Comparison of ENCODE assay signal across 15 cellular contexts in genomic region chrX:144916785-144917184, GRCh38.
DNase-seq lines count a peak whose midpoint lies in the region; ATAC-seq, FAIRE-seq and TF ChIP-seq lines count a peak whose summit lies in the region.
"Had no signal": no experiment of that assay in that cellular context is flagged by ENCODE, and none has a peak within 500 bp of the region (broad histone marks: within the 10 kb centered on the region; RNA-seq: fewer than 3 reads in every experiment).

No MANE protein-coding gene starts in this region.

- H3K27ac ChIP-seq in GM23338 (ENCODE audit: low read depth), result no peak overlapping the region
- no peak overlapping the region for H3K27ac ChIP-seq in astrocyte (ENCODE audit: low read depth, low read length)
- no peak overlapping the region for H3K27ac ChIP-seq in neural progenitor cell
- H3K27ac ChIP-seq in PC-9, result no peak overlapping the region
- H3K27ac ChIP-seq in esophagus squamous epithelium, result no peak overlapping the region
- H3K27ac ChIP-seq: HL-60 had no signal

- H4K20me1 ChIP-seq in GM23338 (replicated peaks; ENCODE audit: insufficient read depth) (no peaks in the 10 kb centered on the region), astrocyte (ENCODE audit: insufficient read depth, low read length) (no peaks in the 10 kb centered on the region), neural progenitor cell (ENCODE audit: low read depth) (no peaks in the 10 kb centered on the region), PC-9 (ENCODE audit: insufficient read depth) (no peaks in the 10 kb centered on the region)

- H2AFZ ChIP-seq in GM23338 (no peak overlapping the region), astrocyte (ENCODE audit: low read depth, low read length) (no peak overlapping the region), neural progenitor cell (replicated peaks) (no peak overlapping the region), PC-9 (no peak overlapping the region)

- 12 to 19% methylated on average over 2 of the region's 2 CpGs for WGBS in esophagus squamous epithelium, 2 donors

- TF ChIP-seq CTCF in GM23338 (conservative IDR thresholded peaks at IDR 0.05; ENCODE audit: low read depth in 2 of 2) (no peak), astrocyte (IDR thresholded peaks at IDR 0.05; ENCODE audit: insufficient read depth, low read depth, low read length) (no peak), neural progenitor cell (IDR thresholded peaks at IDR 0.05) (no peak), PC-9 (conservative IDR thresholded peaks at IDR 0.05) (no peak), esophagus squamous epithelium (IDR thresholded peaks at IDR 0.05) (no peak)

- no peak overlapping the region for H3K4me3 ChIP-seq in GM23338
- no peak overlapping the region for H3K4me3 ChIP-seq in astrocyte (ENCODE audit: insufficient read depth, low read depth, low read length)
- H3K4me3 ChIP-seq in neural progenitor cell, result no peak overlapping the region
- H3K4me3 ChIP-seq in PC-9, result no peak overlapping the region
- H3K4me3 ChIP-seq in esophagus squamous epithelium, result no peak overlapping the region

- no peaks in the 10 kb centered on the region for H3K27me3 ChIP-seq in GM23338 (ENCODE audit: insufficient read depth)
- H3K27me3 ChIP-seq in astrocyte (ENCODE audit: insufficient read depth, low read length), result no peaks in the 10 kb centered on the region
- no peaks in the 10 kb centered on the region for H3K27me3 ChIP-seq in neural progenitor cell
- H3K27me3 ChIP-seq in PC-9 (ENCODE audit: insufficient read depth, low read depth), result no peaks in the 10 kb centered on the region
- no peaks in the 10 kb centered on the region for H3K27me3 ChIP-seq in esophagus squamous epithelium

- H3K4me2 ChIP-seq in GM23338 (no peak overlapping the region), astrocyte (ENCODE audit: low read length) (no peak overlapping the region), neural progenitor cell (no peak overlapping the region), PC-9 (no peak overlapping the region)

- no peaks in the 10 kb centered on the region for H3K79me2 ChIP-seq in GM23338 (replicated peaks; ENCODE audit: insufficient read depth)
- H3K79me2 ChIP-seq in astrocyte (ENCODE audit: insufficient read depth, low read length), result no peaks in the 10 kb centered on the region
- no peaks in the 10 kb centered on the region for H3K79me2 ChIP-seq in neural progenitor cell (ENCODE audit: low read depth)
- H3K79me2 ChIP-seq in PC-9 (ENCODE audit: low read depth), result no peaks in the 10 kb centered on the region

- H3K4me1 ChIP-seq in GM23338 (ENCODE audit: insufficient read depth) (no peaks in the 10 kb centered on the region), astrocyte (ENCODE audit: insufficient read depth, low read length) (no peaks in the 10 kb centered on the region), neural progenitor cell (no peaks in the 10 kb centered on the region), PC-9 (replicated peaks; ENCODE audit: insufficient read depth) (no peaks in the 10 kb centered on the region), esophagus squamous epithelium (no peaks in the 10 kb centered on the region)

- peak; percentile 88 for FAIRE-seq in astrocyte (lab: Jason Lieb, UNC)
- FAIRE-seq: GM12891, GM19239, H1 had no signal

- TF ChIP-seq POLR2A in esophagus squamous epithelium (IDR thresholded peaks at IDR 0.05), result no peak

- H3K9ac ChIP-seq in astrocyte (ENCODE audit: low read length), result no peak overlapping the region
- H3K9ac ChIP-seq in neural progenitor cell, result no peak overlapping the region

- BruUV-seq in PC-9 (replicated peaks; lab: Mats Ljungman, UMichigan), result no TSS peak

- CTCF ChIA-PET in PC-9 (lab: Charles Lee), result no interaction called here

- H3K27me3 Mint-ChIP-seq in GM23338 (ENCODE audit: insufficient read depth, low read depth, poor library complexity) (no peaks in the 10 kb centered on the region), astrocyte (ENCODE audit: low read depth, unreplicated experiment) (no peaks in the 10 kb centered on the region), neural progenitor cell (ENCODE audit: insufficient read depth, low read depth) (peaks cover 5% of the 10 kb centered on the region)

- no peak overlapping the region for H3K27ac Mint-ChIP-seq in GM23338
- no peak overlapping the region for H3K27ac Mint-ChIP-seq in astrocyte (ENCODE audit: unreplicated experiment)
- H3K27ac Mint-ChIP-seq in neural progenitor cell, result no peak overlapping the region
- H3K27ac Mint-ChIP-seq: CD14-positive monocyte had no signal

- DNase-seq in GM23338 (ENCODE audit: low spot score), result peak; percentile 1
- DNase-seq in M059J (ENCODE audit: low read depth), result peak; percentile 1
- no peak for DNase-seq in astrocyte (ENCODE audit: low read depth)
- DNase-seq in neural progenitor cell (ENCODE audit: low spot score), result peak; percentile 2
- no peak for DNase-seq in PC-9
- no peak for DNase-seq in T-helper 2 cell
- no peak for DNase-seq in esophagus squamous epithelium (lab: John Stamatoyannopoulos, UW)
- DNase-seq: DMS79, HCEC 1CT had no signal

- H3F3A ChIP-seq in GM23338 (replicated peaks; ENCODE audit: low read depth) (no peaks in the 10 kb centered on the region), neural progenitor cell (ENCODE audit: low read depth) (no peaks in the 10 kb centered on the region), PC-9 (ENCODE audit: insufficient read depth, low read depth) (no peaks in the 10 kb centered on the region)

- peaks cover 71% of the 10 kb centered on the region for H3K9me3 Mint-ChIP-seq in GM23338
- H3K9me3 Mint-ChIP-seq in astrocyte (ENCODE audit: unreplicated experiment), result no peaks in the 10 kb centered on the region
- peaks cover 9% of the 10 kb centered on the region for H3K9me3 Mint-ChIP-seq in neural progenitor cell

- POLR2A ChIA-PET in PC-9 (lab: Charles Lee; ENCODE audit: unreplicated experiment), result no interaction called here

- no peaks in the 10 kb centered on the region for H3K9me2 ChIP-seq in GM23338 (ENCODE audit: insufficient read depth)
- no peaks in the 10 kb centered on the region for H3K9me2 ChIP-seq in PC-9 (ENCODE audit: insufficient read depth)

- H3K4me3 Mint-ChIP-seq in GM23338 (no peak overlapping the region), astrocyte (ENCODE audit: unreplicated experiment) (no peak overlapping the region), neural progenitor cell (no peak overlapping the region)
- H3K4me3 Mint-ChIP-seq: CD14-positive monocyte had no signal

- no peaks in the 10 kb centered on the region for H3K36me3 ChIP-seq in GM23338 (ENCODE audit: insufficient read depth)
- H3K36me3 ChIP-seq in astrocyte (ENCODE audit: insufficient read depth, low read length), result no peaks in the 10 kb centered on the region
- no peaks in the 10 kb centered on the region for H3K36me3 ChIP-seq in neural progenitor cell
- H3K36me3 ChIP-seq in PC-9 (ENCODE audit: low read depth), result no peaks in the 10 kb centered on the region
- no peaks in the 10 kb centered on the region for H3K36me3 ChIP-seq in esophagus squamous epithelium

- peaks cover 2% of the 10 kb centered on the region; the same call in 2 of the 3 replicates for H3K36me3 Mint-ChIP-seq in GM23338 (ENCODE audit: low read depth)
- H3K36me3 Mint-ChIP-seq in astrocyte (ENCODE audit: low read depth, unreplicated experiment), result no peaks in the 10 kb centered on the region
- no peaks in the 10 kb centered on the region for H3K36me3 Mint-ChIP-seq in neural progenitor cell
- H3K36me3 Mint-ChIP-seq: CD14-positive monocyte had no signal

- H3K4me1 Mint-ChIP-seq in GM23338 (no peaks in the 10 kb centered on the region), astrocyte (ENCODE audit: low read depth, unreplicated experiment) (no peaks in the 10 kb centered on the region), neural progenitor cell (no peaks in the 10 kb centered on the region)
- H3K4me1 Mint-ChIP-seq: CD14-positive monocyte had no signal

- ATAC-seq in GM23338 (no peak), HG03442 (IDR thresholded peaks at IDR 0.05; ENCODE audit: unreplicated experiment) (no peak)

- H3K9me3 ChIP-seq in astrocyte (ENCODE audit: insufficient read depth, low read depth, low read length), result no peaks in the 10 kb centered on the region
- peaks cover 19% of the 10 kb centered on the region for H3K9me3 ChIP-seq in neural progenitor cell (ENCODE audit: low read depth)
- H3K9me3 ChIP-seq in PC-9 (ENCODE audit: insufficient read depth, low read depth), result no peaks in the 10 kb centered on the region
- H3K9me3 ChIP-seq in esophagus squamous epithelium, result no peaks in the 10 kb centered on the region

- intact Hi-C loops in PC-9 (cut with micrococcal nuclease; ENCODE audit: unreplicated experiment) (no loop called here), esophagus squamous epithelium (cut with DNase I) (no loop called here)

TF ChIP-seq in GM23338, 12 proteins besides CTCF, POLR2A, EP300 and RAD21 (continues in another document):
- TF ChIP-seq STAT1 (IDR thresholded peaks at IDR 0.05; ENCODE audit: unreplicated experiment) (no peak), ETS1 (IDR thresholded peaks at IDR 0.05) (no peak), EZH2 (IDR thresholded peaks at IDR 0.05; ENCODE audit: low read depth, unreplicated experiment) (no peak), JUNB (IDR thresholded peaks at IDR 0.05; ENCODE audit: unreplicated experiment) (no peak), ZNF114 (CRISPR knock-in tag; IDR thresholded peaks at IDR 0.05) (no peak)

Comparison
In these comparisons a context has a peak if more than half of its experiments do, and no peak if none do; other contexts are left out.
1. DNase-seq: peak in GM23338 (single experiment), M059J (single experiment) and neural progenitor cell (single experiment); none in astrocyte (single experiment), PC-9 (0 of 2), T-helper 2 cell (0 of 5) and esophagus squamous epithelium (single experiment).